In genomic region chr3:112007641-112008040, GRCh38 we compare ENCODE assay signal across 18 cellular contexts. TPM values are rescaled to one million over a fixed set of nuclear protein-coding genes. Genes with fewer than 3 reads are reported as not detected.
DNase-seq lines count a peak whose midpoint lies in the region; ATAC-seq and TF ChIP-seq lines count a peak whose summit lies in the region.
"Had no signal": no experiment of that assay in that cellular context is flagged by ENCODE, and none has a peak within 500 bp of the region (broad histone marks: within the 10 kb centered on the region; RNA-seq: fewer than 3 reads in every experiment).

No MANE protein-coding gene starts in this region.

- H3K4me1 ChIP-seq in stomach: peaks cover 1 to 24% (median 12%) of the 10 kb centered on the region in 4 donors
- H3K4me1 ChIP-seq in upper lobe of right lung: no peaks in the 10 kb centered on the region

- intact Hi-C loops in activated CD4-positive, alpha-beta T cell treated with anti-CD3 and anti-CD28 coated beads, Interleukin-2, amount 10 ng/mL, durations not matched to agents 24 days and 14 days (cut with micrococcal nuclease): no loop called here
- intact Hi-C loops in stomach (cut with DNase I; ENCODE audit: low total_unique reads): no loop called here
- intact Hi-C loops in upper lobe of right lung (cut with DNase I): no loop called here

- no peak for TF ChIP-seq POLR2A in stomach (IDR thresholded peaks at IDR 0.05)

- H3K27ac Mint-ChIP-seq in activated CD4-positive, alpha-beta T cell treated with anti-CD3 and anti-CD28 coated beads, Interleukin-2, amount 10 ng/mL, durations not matched to agents 24 days and 14 days: no peak overlapping the region
- H3K27ac Mint-ChIP-seq in activated CD4-positive, alpha-beta T cell treated with anti-CD3 and anti-CD28 coated beads, Interleukin-2, amount 10 ng/mL, durations not matched to agents 7 days and 5 days: no peak overlapping the region
- H3K27ac Mint-ChIP-seq: activated naive CD4-positive, alpha-beta T cell treated with anti-CD3 and anti-CD28 coated beads, Interleukin-2, amount 50 U/mL, for 72 hours; activated T-cell treated with anti-CD3 and anti-CD28 coated beads, Interleukin-2, amount 50 U/mL, for 24 hours; stimulated activated memory B cell treated with anti-CD40 and anti-IgM and Interleukin-4, amounts not matched to agents 10 μg/mL and 1 μg/mL and 100 μg/mL, for 72 hours had no signal

- CTCF ChIA-PET in activated CD4-positive, alpha-beta T cell treated with anti-CD3 and anti-CD28 coated beads, Interleukin-2, amount 10 ng/mL, durations not matched to agents 7 days and 5 days (lab: Charles Lee): interaction anchor here (1.1 to 1.6 kb wide), 2 partner anchors 14 to 40 kb away, joined by 3 to 6 read pairs; no protein-coding TSS in a partner anchor

- 7 to 26% (median 21%) methylated on average over 1 of the region's 1 CpG for whole genome bisulfite sequencing in stomach, 5 donors

- H3K4me1 Mint-ChIP-seq in activated CD4-positive, alpha-beta T cell treated with anti-CD3 and anti-CD28 coated beads, Interleukin-2, amount 10 ng/mL, durations not matched to agents 24 days and 14 days: peaks cover 35% of the 10 kb centered on the region
- H3K4me1 Mint-ChIP-seq in activated CD4-positive, alpha-beta T cell treated with anti-CD3 and anti-CD28 coated beads, Interleukin-2, amount 10 ng/mL, durations not matched to agents 7 days and 5 days: peaks cover 14% of the 10 kb centered on the region

- no peaks in the 10 kb centered on the region for H3K27me3 Mint-ChIP-seq in activated CD4-positive, alpha-beta T cell treated with anti-CD3 and anti-CD28 coated beads, Interleukin-2, amount 10 ng/mL, durations not matched to agents 24 days and 14 days
- no peaks in the 10 kb centered on the region for H3K27me3 Mint-ChIP-seq in activated CD4-positive, alpha-beta T cell treated with anti-CD3 and anti-CD28 coated beads, Interleukin-2, amount 10 ng/mL, durations not matched to agents 7 days and 5 days
- H3K27me3 Mint-ChIP-seq: activated T-cell treated with anti-CD3 and anti-CD28 coated beads, Interleukin-2, amount 50 U/mL, for 24 hours; central memory CD8-positive, alpha-beta T cell; stimulated activated memory B cell treated with anti-CD40 and anti-IgM and Interleukin-4, amounts not matched to agents 10 μg/mL and 1 μg/mL and 100 μg/mL, for 72 hours had no signal

- H3K9ac ChIP-seq in SK-N-MC (ENCODE audit: insufficient read length): no peak overlapping the region

- H3K27ac ChIP-seq in SK-N-MC: 0 out of 2 replicates have a peak overlapping the region, but pooled peaks have one; percentile 32
- no peak overlapping the region for H3K27ac ChIP-seq in stomach
- H3K27ac ChIP-seq in upper lobe of right lung: no peak overlapping the region
- H3K27ac ChIP-seq: heart right ventricle had no signal

- H3K4me3 Mint-ChIP-seq in activated CD4-positive, alpha-beta T cell treated with anti-CD3 and anti-CD28 coated beads, Interleukin-2, amount 10 ng/mL, durations not matched to agents 24 days and 14 days: no peak overlapping the region
- no peak overlapping the region for H3K4me3 Mint-ChIP-seq in activated CD4-positive, alpha-beta T cell treated with anti-CD3 and anti-CD28 coated beads, Interleukin-2, amount 10 ng/mL, durations not matched to agents 7 days and 5 days
- H3K4me3 Mint-ChIP-seq: activated T-cell treated with anti-CD3 and anti-CD28 coated beads, Interleukin-2, amount 50 U/mL, for 24 hours; central memory CD8-positive, alpha-beta T cell; stimulated activated memory B cell treated with anti-CD40 and anti-IgM and Interleukin-4, amounts not matched to agents 10 μg/mL and 1 μg/mL and 100 μg/mL, for 72 hours had no signal

- peaks cover 10% of the 10 kb centered on the region for H3K9me3 Mint-ChIP-seq in activated CD4-positive, alpha-beta T cell treated with anti-CD3 and anti-CD28 coated beads, Interleukin-2, amount 10 ng/mL, durations not matched to agents 24 days and 14 days
- no peaks in the 10 kb centered on the region for H3K9me3 Mint-ChIP-seq in activated CD4-positive, alpha-beta T cell treated with anti-CD3 and anti-CD28 coated beads, Interleukin-2, amount 10 ng/mL, durations not matched to agents 7 days and 5 days
- H3K9me3 Mint-ChIP-seq: activated naive CD4-positive, alpha-beta T cell treated with anti-CD3 and anti-CD28 coated beads, Interleukin-2, amount 50 U/mL, for 72 hours; activated T-cell treated with anti-CD3 and anti-CD28 coated beads, Interleukin-2, amount 50 U/mL, for 24 hours; central memory CD8-positive, alpha-beta T cell; stimulated activated memory B cell treated with anti-CD40 and anti-IgM and Interleukin-4, amounts not matched to agents 10 μg/mL and 1 μg/mL and 100 μg/mL, for 72 hours had no signal

- peak; percentile 23 for DNase-seq in activated CD4-positive, alpha-beta T cell treated with anti-CD3 and anti-CD28 coated beads, Interleukin-2, amount 10 ng/mL, durations not matched to agents 24 days and 14 days
- DNase-seq in activated CD4-positive, alpha-beta T cell treated with anti-CD3 and anti-CD28 coated beads, Interleukin-2, amount 10 ng/mL, durations not matched to agents 7 days and 5 days: no peak
- DNase-seq in SK-N-MC (ENCODE audit: low read depth, low spot score) (no peak), fibroblast of the conjunctiva (ENCODE audit: low read depth) (peak; percentile 69), stomach (peak; percentile 49), upper lobe of right lung (no peak)
- no peak for DNase-seq in stimulated activated CD4-positive, alpha-beta T cell treated with anti-CD3 and anti-CD28 coated beads, Interleukin-15, amount 100 ng/mL, for 24 hours
- DNase-seq: activated CD4-positive, alpha-beta T cell treated with anti-CD3 and anti-CD28 coated beads for 4 hours; activated T-cell treated with anti-CD3 and anti-CD28 coated beads, Interleukin-2, amount 50 U/mL, for 24 hours; heart right ventricle; NCI-H2171; occipital lobe had no signal

- no peaks in the 10 kb centered on the region for H3K36me3 Mint-ChIP-seq in activated CD4-positive, alpha-beta T cell treated with anti-CD3 and anti-CD28 coated beads, Interleukin-2, amount 10 ng/mL, durations not matched to agents 24 days and 14 days (ENCODE audit: low read depth)
- no peaks in the 10 kb centered on the region for H3K36me3 Mint-ChIP-seq in activated CD4-positive, alpha-beta T cell treated with anti-CD3 and anti-CD28 coated beads, Interleukin-2, amount 10 ng/mL, durations not matched to agents 7 days and 5 days (ENCODE audit: low read depth)
- H3K36me3 Mint-ChIP-seq: activated naive CD4-positive, alpha-beta T cell treated with anti-CD3 and anti-CD28 coated beads, Interleukin-2, amount 50 U/mL, for 72 hours; stimulated activated memory B cell treated with anti-CD40 and anti-IgM and Interleukin-4, amounts not matched to agents 10 μg/mL and 1 μg/mL and 100 μg/mL, for 72 hours had no signal

- TF ChIP-seq CTCF in stomach (IDR thresholded peaks at IDR 0.05) (no peak), upper lobe of right lung (IDR thresholded peaks at IDR 0.05) (no peak)

- no peaks in the 10 kb centered on the region for H3K27me3 ChIP-seq in stomach
- H3K27me3 ChIP-seq in upper lobe of right lung: no peaks in the 10 kb centered on the region
- H3K27me3 ChIP-seq: heart right ventricle had no signal

- no peak for TF ChIP-seq EP300 in stomach (IDR thresholded peaks at IDR 0.05)

- H3K9me3 ChIP-seq in SK-N-MC (ENCODE audit: low read depth, low read length) (no peaks in the 10 kb centered on the region), stomach (no peaks in the 10 kb centered on the region), upper lobe of right lung (no peaks in the 10 kb centered on the region)
- H3K9me3 ChIP-seq: heart right ventricle had no signal

- ATAC-seq in upper lobe of right lung (no peak), HG03175 (IDR thresholded peaks at IDR 0.05; ENCODE audit: unreplicated experiment) (no peak)
- ATAC-seq: activated naive CD4-positive, alpha-beta T cell treated with anti-CD3 and anti-CD28 coated beads, Interleukin-2, amount 50 U/mL, for 72 hours; stimulated activated memory B cell treated with anti-CD40 and anti-IgM and Interleukin-4, amounts not matched to agents 10 μg/mL and 1 μg/mL and 100 μg/mL, for 72 hours had no signal

- no peak overlapping the region for H3K4me3 ChIP-seq in SK-N-MC
- H3K4me3 ChIP-seq in stomach: no peak overlapping the region
- no peak overlapping the region for H3K4me3 ChIP-seq in upper lobe of right lung
- H3K4me3 ChIP-seq: heart right ventricle had no signal

- H3K36me3 ChIP-seq in SK-N-MC (ENCODE audit: insufficient read depth, low read length): no peaks in the 10 kb centered on the region
- no peaks in the 10 kb centered on the region for H3K36me3 ChIP-seq in stomach
- H3K36me3 ChIP-seq in upper lobe of right lung: no peaks in the 10 kb centered on the region
- H3K36me3 ChIP-seq: heart right ventricle had no signal

- POLR2A ChIA-PET in activated CD4-positive, alpha-beta T cell treated with anti-CD3 and anti-CD28 coated beads, Interleukin-2, amount 10 ng/mL, durations not matched to agents 7 days and 5 days (lab: Charles Lee): no interaction called here

RNA-seq across cellular contexts. Expression of gene TAGLN3, which starts 8.9 kb away (rescaled TPM):
- total RNA-seq in activated CD4-positive, alpha-beta T cell treated with anti-CD3 and anti-CD28 coated beads, Interleukin-2, amount 10 ng/mL, durations not matched to agents 24 days and 14 days: 0.33 and 0.44 TPM in 2 replicates
- total RNA-seq in activated CD4-positive, alpha-beta T cell treated with anti-CD3 and anti-CD28 coated beads, Interleukin-2, amount 10 ng/mL, durations not matched to agents 7 days and 5 days: under 1 TPM; 0.33 to 0.47 TPM
- total RNA-seq in stomach (1 to 10 TPM in 1 of 5 donors, not detected in 4; 5.3 TPM), upper lobe of right lung (not detected)
- polyA plus RNA-seq in stomach: 1 to 10 TPM in 2 of 3 donors, under 1 TPM in 1; 0.87 to 3.4 (median 1.0) TPM
- total RNA-seq: mononuclear cell had no signal

RNA-seq across cellular contexts. Expression of gene TMPRSS7, which starts 26.9 kb away (rescaled TPM):
- total RNA-seq in activated CD4-positive, alpha-beta T cell treated with anti-CD3 and anti-CD28 coated beads, Interleukin-2, amount 10 ng/mL, durations not matched to agents 24 days and 14 days: not detected in 2 replicates
- not detected for total RNA-seq in activated CD4-positive, alpha-beta T cell treated with anti-CD3 and anti-CD28 coated beads, Interleukin-2, amount 10 ng/mL, durations not matched to agents 7 days and 5 days
- total RNA-seq in stomach (under 1 TPM in 1 of 5 donors, not detected in 4; 0.45 TPM), upper lobe of right lung (0.20 TPM)
- under 1 TPM in 2 of 3 donors, not detected in 1; 0.08 to 0.12 TPM for polyA plus RNA-seq in stomach
- total RNA-seq: activated naive CD4-positive, alpha-beta T cell treated with anti-CD3 and anti-CD28 coated beads, Interleukin-2, amount 50 U/mL, for 72 hours; heart right ventricle; mononuclear cell had no signal
- polyA plus RNA-seq: AG04450, heart right ventricle had no signal

RNA-seq across cellular contexts. Expression of gene ABHD10, which starts 28.8 kb away (rescaled TPM):
- 39.5 TPM in 2 replicates for total RNA-seq in activated CD4-positive, alpha-beta T cell treated with anti-CD3 and anti-CD28 coated beads, Interleukin-2, amount 10 ng/mL, durations not matched to agents 24 days and 14 days
- 10 to 100 TPM; 36.9 to 40.0 TPM for total RNA-seq in activated CD4-positive, alpha-beta T cell treated with anti-CD3 and anti-CD28 coated beads, Interleukin-2, amount 10 ng/mL, durations not matched to agents 7 days and 5 days
- 10 to 100 TPM in 4 of 5 donors, not detected in 1; 11.6 to 61.7 (median 27.1) TPM for total RNA-seq in stomach
- polyA plus RNA-seq in stomach: 10 to 100 TPM; 13.5 to 15.1 (median 13.7) TPM
- total RNA-seq in upper lobe of right lung: 27.6 TPM

Comparison
In these comparisons a context has a peak if more than half of its experiments do, and no peak if none do; other contexts are left out.
1. DNase-seq: peak in activated CD4-positive, alpha-beta T cell treated with anti-CD3 and anti-CD28 coated beads, Interleukin-2, amount 10 ng/mL, durations not matched to agents 24 days and 14 days (single experiment), fibroblast of the conjunctiva (single experiment) and stomach (single experiment); none in activated CD4-positive, alpha-beta T cell treated with anti-CD3 and anti-CD28 coated beads, Interleukin-2, amount 10 ng/mL, durations not matched to agents 7 days and 5 days (single experiment), SK-N-MC (single experiment), upper lobe of right lung (single experiment) and stimulated activated CD4-positive, alpha-beta T cell treated with anti-CD3 and anti-CD28 coated beads, Interleukin-15, amount 100 ng/mL, for 24 hours (single experiment).